In the genomic region with DNA sequence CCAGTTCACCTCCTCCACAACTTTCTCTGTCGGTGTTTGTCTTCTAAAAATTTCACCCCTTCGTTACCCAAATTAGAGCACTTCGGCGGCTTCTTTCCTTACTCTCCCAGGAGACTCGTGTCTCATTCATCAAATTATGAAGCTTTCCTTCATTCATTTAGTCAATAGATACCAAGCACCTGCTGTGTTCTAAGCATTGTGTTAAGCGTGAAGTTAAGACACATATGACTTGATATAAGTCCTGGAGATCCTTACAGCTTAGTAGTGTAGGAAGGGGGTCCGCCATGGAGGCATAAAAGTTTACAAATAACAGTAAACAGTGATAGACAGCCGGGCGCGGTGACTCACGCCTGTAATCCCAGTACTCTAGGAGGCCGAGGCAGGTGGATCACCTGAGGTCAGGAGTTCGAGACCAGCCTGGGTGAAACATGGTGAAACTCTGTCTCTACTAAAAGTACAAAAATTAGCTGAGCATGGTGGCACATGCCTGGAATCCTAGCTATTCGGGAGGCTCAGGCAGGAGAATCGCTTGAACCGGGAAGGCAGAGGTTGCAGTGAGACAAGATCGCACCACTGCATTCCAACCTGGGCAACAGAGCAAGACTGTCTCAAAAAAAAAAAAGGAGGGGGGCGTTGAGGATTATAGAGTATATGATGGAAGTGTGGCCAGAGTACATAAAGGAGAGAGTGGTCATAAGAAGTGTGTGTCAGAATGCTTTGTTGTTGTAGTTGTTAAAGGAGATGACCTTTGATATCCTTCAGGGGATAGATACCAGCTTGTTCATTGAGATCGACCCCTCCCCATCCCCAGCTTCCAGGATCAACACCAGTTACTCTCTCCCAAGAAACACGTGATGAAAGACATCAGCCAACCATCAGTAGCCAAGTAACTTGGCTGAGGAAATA, we compare ENCODE assay signal across 7 cellular contexts. TPM values are rescaled to one million over a fixed set of nuclear protein-coding genes. Genes with fewer than 3 reads are reported as not detected.
DNase-seq lines count a peak whose midpoint lies in the region; ATAC-seq and TF ChIP-seq lines count a peak whose summit lies in the region.

No MANE protein-coding gene starts in this region.

- H3K4me2 ChIP-seq in smooth muscle cell: peak overlapping the region; percentile 84

- peaks cover 3 to 57% (median 14%) of the 10 kb centered on the region in 3 donors for H3K4me1 ChIP-seq in gastroesophageal sphincter
- H3K4me1 ChIP-seq in smooth muscle cell (ENCODE audit: low read depth): peaks cover 10% of the 10 kb centered on the region

- H2AFZ ChIP-seq in smooth muscle cell (ENCODE audit: low read depth): peak overlapping the region; percentile 85

- no peaks in the 10 kb centered on the region for H3K9me3 ChIP-seq in gastroesophageal sphincter
- no peaks in the 10 kb centered on the region for H3K9me3 ChIP-seq in smooth muscle cell (replicated peaks; ENCODE audit: low read depth)

- no peak for TF ChIP-seq EP300 in gastroesophageal sphincter (IDR thresholded peaks at IDR 0.05)

- peak overlapping the region; percentile 78 for H3K4me3 ChIP-seq in WI38 (ENCODE audit: low read depth, low read length)
- peak overlapping the region; percentile 58 to 74 for H3K4me3 ChIP-seq in gastroesophageal sphincter
- H3K4me3 ChIP-seq in smooth muscle cell: peak overlapping the region; percentile 73

- TF ChIP-seq POLR2A in gastroesophageal sphincter (IDR thresholded peaks at IDR 0.05): no peak

- H3K9ac ChIP-seq in smooth muscle cell (ENCODE audit: low read depth): peak overlapping the region; percentile 46

- CTCF ChIA-PET in HEK293T (lab: Yijun Ruan, JAX): interaction anchor here (0.5 kb wide), 1 partner anchor 14 kb away, joined by 4 read pairs; no protein-coding TSS in a partner anchor

- 20 to 32% methylated on average over 9 to 15 of the region's 20 CpGs for WGBS in gastroesophageal sphincter (ENCODE audit: low coverage in 1 of 2), 2 donors
- 61% methylated on average over 18 of the region's 20 CpGs for WGBS in smooth muscle cell (ENCODE audit: low lambda C conversion rate)

- peak overlapping the region in 3 of 4 donors; percentile 88 to 95 (median 89) for H3K27ac ChIP-seq in gastroesophageal sphincter
- peak overlapping the region; percentile 96 for H3K27ac ChIP-seq in smooth muscle cell (ENCODE audit: low read depth)

- POLR2A ChIA-PET in HEK293T (lab: Yijun Ruan, JAX): interaction anchor here (0.9 to 1.3 kb wide), 6 partner anchors 15 to 88 kb away, joined by 3 to 7 read pairs (median 3); no protein-coding TSS in a partner anchor

- H3K36me3 ChIP-seq in gastroesophageal sphincter (peaks cover 0 to 22% of the 10 kb centered on the region in 2 donors), smooth muscle cell (ENCODE audit: low read depth) (no peaks in the 10 kb centered on the region)

- no peaks in the 10 kb centered on the region for H4K20me1 ChIP-seq in smooth muscle cell (ENCODE audit: low read depth)

- no peaks in the 10 kb centered on the region for H3F3A ChIP-seq in smooth muscle cell (ENCODE audit: low read depth)

- peaks cover 29% of the 10 kb centered on the region for H3K79me2 ChIP-seq in smooth muscle cell (ENCODE audit: low read depth)

- TF ChIP-seq CTCF in WI38 (IDR thresholded peaks at IDR 0.05; ENCODE audit: low read depth, low read length) (no peak), gastroesophageal sphincter (IDR thresholded peaks at IDR 0.05) (no peak), smooth muscle cell (IDR thresholded peaks at IDR 0.05; ENCODE audit: borderline replicate concordance, insufficient read depth, poor library complexity, severe bottlenecking) (no peak)

- H3K27me3 ChIP-seq in gastroesophageal sphincter (no peaks in the 10 kb centered on the region), smooth muscle cell (ENCODE audit: low read depth) (no peaks in the 10 kb centered on the region)

- ATAC-seq in gastroesophageal sphincter (no peak), HG03097 (IDR thresholded peaks at IDR 0.05; ENCODE audit: low FRiP score, unreplicated experiment) (no peak), GM19395 (IDR thresholded peaks at IDR 0.05; ENCODE audit: unreplicated experiment) (no peak)

- DNase-seq in HEK293T (ENCODE audit: extremely low spot score) (no peak), smooth muscle cell (lab: John Stamatoyannopoulos, UW; ENCODE audit: unreplicated experiment) (no peak), RKO (ENCODE audit: low spot score) (no peak)

TF ChIP-seq in HEK293T, 16 proteins besides CTCF, POLR2A, EP300 and RAD21:
- TF ChIP-seq CTBP1 (IDR thresholded peaks at IDR 0.05; ENCODE audit: borderline replicate concordance): no peak
- TF ChIP-seq, protein P1, sequence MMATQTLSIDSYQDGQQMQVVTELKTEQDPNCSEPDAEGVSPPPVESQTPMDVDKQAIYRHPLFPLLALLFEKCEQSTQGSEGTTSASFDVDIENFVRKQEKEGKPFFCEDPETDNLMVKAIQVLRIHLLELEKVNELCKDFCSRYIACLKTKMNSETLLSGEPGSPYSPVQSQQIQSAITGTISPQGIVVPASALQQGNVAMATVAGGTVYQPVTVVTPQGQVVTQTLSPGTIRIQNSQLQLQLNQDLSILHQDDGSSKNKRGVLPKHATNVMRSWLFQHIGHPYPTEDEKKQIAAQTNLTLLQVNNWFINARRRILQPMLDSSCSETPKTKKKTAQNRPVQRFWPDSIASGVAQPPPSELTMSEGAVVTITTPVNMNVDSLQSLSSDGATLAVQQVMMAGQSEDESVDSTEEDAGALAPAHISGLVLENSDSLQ (IDR thresholded peaks at IDR 0.05): peak; percentile 45

RNA-seq across cellular contexts. Expression of a gene that starts 0.7 kb away (rescaled TPM):
- 10 to 100 TPM; 16.2 to 45.8 (median 34.0) TPM for total RNA-seq in gastroesophageal sphincter
- total RNA-seq in smooth muscle cell: 16.2 and 25.5 TPM in 2 replicates
- 19.3 and 20.6 TPM in 2 replicates for polyA plus RNA-seq in smooth muscle cell

RNA-seq across cellular contexts. Expression of a gene that starts 3.5 kb away (rescaled TPM):
- 10 to 100 TPM in 1 of 4 donors, 1 to 10 TPM in 3; 7.2 to 11.6 (median 8.7) TPM for total RNA-seq in gastroesophageal sphincter
- total RNA-seq in smooth muscle cell: 6.8 and 7.3 TPM in 2 replicates
- polyA plus RNA-seq in smooth muscle cell: 13.3 and 17.6 TPM in 2 replicates

RNA-seq across cellular contexts. Expression of a gene that starts 28.5 kb away (rescaled TPM):
- total RNA-seq in gastroesophageal sphincter (under 1 TPM; 0.23 to 0.89 (median 0.57) TPM), smooth muscle cell (7.2 and 10.8 TPM in 2 replicates)
- polyA plus RNA-seq in smooth muscle cell: 1.5 and 3.1 TPM in 2 replicates
